Comparison of ENCODE assay signal across 31 cellular contexts in genomic region chr16:71225145-71225544, GRCh38. TPM values are rescaled to one million over a fixed set of nuclear protein-coding genes. Genes with fewer than 3 reads are reported as not detected.
"Had no signal": no experiment of that assay in that cellular context is flagged by ENCODE, and none has a peak within 500 bp of the region (broad histone marks: within the 10 kb centered on the region; RNA-seq: fewer than 3 reads in every experiment).

No MANE protein-coding gene starts in this region.

- H3K4me1 ChIP-seq: colonic mucosa, esophagus muscularis mucosa, esophagus squamous epithelium, foreskin keratinocyte, gastrocnemius medialis, gastroesophageal sphincter, heart left ventricle, heart right ventricle had no signal

- DNase-seq: colonic mucosa; cortex of kidney; dermis blood vessel endothelial cell; dorsolateral prefrontal cortex; effector CD4-positive, alpha-beta T cell; effector CD8-positive, alpha-beta T cell; effector memory CD4-positive, alpha-beta T cell; effector memory CD8-positive, alpha-beta T cell; erythroblast; esophagus squamous epithelium; foreskin fibroblast; foreskin keratinocyte; foreskin melanocyte; gastrocnemius medialis; glutamatergic neuron; head of caudate nucleus; heart left ventricle; heart right ventricle had no signal

- FAIRE-seq: colon, endometrium, endothelial cell of umbilical vein, frontal cortex had no signal

- H3K4me3 ChIP-seq: colonic mucosa, coronary artery, dorsolateral prefrontal cortex, esophagus muscularis mucosa, esophagus squamous epithelium, gastrocnemius medialis, gastroesophageal sphincter, heart left ventricle, heart right ventricle, hepatocyte had no signal

- H3K4me2 ChIP-seq: hepatocyte had no signal

- H3K79me2 ChIP-seq: hepatocyte had no signal

- H3K4me3 Mint-ChIP-seq: dendritic cell treated with granulocyte-macrophage colony-stimulating factor and Interleukin-4, amounts not matched to agents 40 ng/mL and 50 ng/mL, for 4 days; effector memory CD8-positive, alpha-beta T cell had no signal

- H3K27me3 ChIP-seq: colonic mucosa, foreskin keratinocyte, hepatocyte had no signal

- ATAC-seq: effector memory CD8-positive, alpha-beta T cell; esophagus mucosa; foreskin keratinocyte; gastrocnemius medialis; gastroesophageal sphincter; heart left ventricle; heart right ventricle had no signal

- H3K27ac ChIP-seq: colonic mucosa, coronary artery, dorsolateral prefrontal cortex, epithelial cell of prostate, esophagus muscularis mucosa, esophagus squamous epithelium, foreskin keratinocyte, gastrocnemius medialis, gastroesophageal sphincter, heart left ventricle, heart right ventricle, hepatocyte had no signal

- H3K9me3 ChIP-seq: colonic mucosa had no signal

- H2AFZ ChIP-seq: hepatocyte had no signal

- H3K36me3 ChIP-seq: colonic mucosa, esophagus muscularis mucosa, esophagus squamous epithelium, gastrocnemius medialis, gastroesophageal sphincter, heart left ventricle, heart right ventricle had no signal

- H3K27ac Mint-ChIP-seq: dendritic cell treated with granulocyte-macrophage colony-stimulating factor and Interleukin-4, amounts not matched to agents 40 ng/mL and 50 ng/mL, for 4 days; effector memory CD8-positive, alpha-beta T cell had no signal

RNA-seq across cellular contexts. Expression of gene HYDIN, which starts 5.4 kb away (rescaled TPM):
- total RNA-seq: dermis microvascular lymphatic vessel endothelial cell, endothelial cell of umbilical vein, glomerular endothelial cell had no signal
- polyA plus RNA-seq: endothelial cell of umbilical vein had no signal
